ENCODE assay signal across 20 cellular contexts in genomic region chr6:17460862-17461261, GRCh38.
DNase-seq lines count a peak whose midpoint lies in the region; ATAC-seq, FAIRE-seq and TF ChIP-seq lines count a peak whose summit lies in the region.
"Had no signal": no experiment of that assay in that cellular context is flagged by ENCODE, and none has a peak within 500 bp of the region (broad histone marks: within the 10 kb centered on the region; RNA-seq: fewer than 3 reads in every experiment).

No MANE protein-coding gene starts in this region.

- in situ Hi-C loops in HepG2 (cut with HindIII; ENCODE audit: extremely low pct_ligation_motif_present, low pct_unique_long_range_greater_than_20kb) = no loop called here

- H3K9me3 Mint-ChIP-seq in neural crest cell (no peaks in the 10 kb centered on the region), MCF 10A (ENCODE audit: unreplicated experiment) (no peaks in the 10 kb centered on the region)
- H3K9me3 Mint-ChIP-seq: CD4-positive, alpha-beta T cell; CD8-positive, alpha-beta T cell had no signal

- no peak for TF ChIP-seq EP300 in HepG2 (IDR thresholded peaks at IDR 0.05; ENCODE audit: low read depth in 2 of 2, low read length in 2 of 2)
- TF ChIP-seq EP300 in HepG2 (CRISPR knock-in tag; IDR thresholded peaks at IDR 0.05; ENCODE audit: borderline replicate concordance) = no peak

- no peak for ATAC-seq in HepG2
- ATAC-seq in right lobe of liver = no peak
- ATAC-seq: A549; CD8-positive, alpha-beta T cell had no signal

- FAIRE-seq in HepG2 (lab: Jason Lieb, UNC) = no peak
- FAIRE-seq: A549, D721Med, GM12891, GM19239 had no signal

- no peak overlapping the region for H3K4me3 Mint-ChIP-seq in neural crest cell
- no peak overlapping the region for H3K4me3 Mint-ChIP-seq in MCF 10A (ENCODE audit: unreplicated experiment)
- H3K4me3 Mint-ChIP-seq: B cell; CD4-positive, alpha-beta T cell; CD8-positive, alpha-beta T cell had no signal

- peaks cover 19% of the 10 kb centered on the region for H3K36me3 Mint-ChIP-seq in neural crest cell (ENCODE audit: low read depth)
- peaks cover 9% of the 10 kb centered on the region for H3K36me3 Mint-ChIP-seq in MCF 10A (ENCODE audit: insufficient read depth, unreplicated experiment)
- H3K36me3 Mint-ChIP-seq: CD8-positive, alpha-beta T cell had no signal

- no peak overlapping the region for H3K9ac ChIP-seq in HepG2 (ENCODE audit: insufficient read depth, low read depth, low read length)
- H3K9ac ChIP-seq: BLaER1 treated with 17β-estradiol and CSF1 and Interleukin-3, amounts not matched to agents 10 nM and 100 nM had no signal

- H3K36me3 ChIP-seq in HepG2 (replicated peaks in 1 of 2; ENCODE audit: control insufficient read depth in 1 of 2, insufficient read depth in 2 of 2, low read length in 2 of 2) (peaks cover 0 to 3% of the 10 kb centered on the region in 2 experiments; a peak in 1 of 5 replicates), right lobe of liver (no peaks in the 10 kb centered on the region)

- H3K4me2 ChIP-seq in HepG2 (ENCODE audit: low read depth, low read length) = no peak overlapping the region
- H3K4me2 ChIP-seq: A549; BLaER1 treated with 17β-estradiol and CSF1 and Interleukin-3, amounts not matched to agents 10 nM and 100 nM had no signal

- H4K20me1 ChIP-seq in HepG2 (ENCODE audit: insufficient read depth, low read length) = no peaks in the 10 kb centered on the region
- H4K20me1 ChIP-seq: BLaER1 treated with 17β-estradiol and CSF1 and Interleukin-3, amounts not matched to agents 10 nM and 100 nM had no signal

- 91% methylated on average over 5 of the region's 5 CpGs for WGBS in HepG2 (ENCODE audit: low lambda C conversion rate)
- 83% methylated on average over 4 of the region's 5 CpGs for WGBS in right lobe of liver (ENCODE audit: insufficient coverage, low coverage, low lambda C conversion rate, missing lambda C conversion rate)

- H3K27me3 Mint-ChIP-seq in neural crest cell (ENCODE audit: low read depth) = no peaks in the 10 kb centered on the region
- H3K27me3 Mint-ChIP-seq in MCF 10A (ENCODE audit: insufficient read depth, unreplicated experiment) = no peaks in the 10 kb centered on the region

- POLR2A ChIA-PET in HepG2 (lab: Yijun Ruan, JAX) = no interaction called here
- POLR2A ChIA-PET in MCF 10A (lab: Yijun Ruan, JAX) = no interaction called here

- H3K4me3 ChIP-seq in HepG2 (replicated peaks in 1 of 3; ENCODE audit: insufficient read depth in 1 of 3, low read depth in 2 of 3, low read length in 3 of 3) (no peak overlapping the region), right lobe of liver (no peak overlapping the region)
- H3K4me3 ChIP-seq: A549; BLaER1 treated with 17β-estradiol and CSF1 and Interleukin-3, amounts not matched to agents 10 nM and 100 nM had no signal

- H3K4me1 Mint-ChIP-seq in neural crest cell (peaks cover 16% of the 10 kb centered on the region), MCF 10A (ENCODE audit: insufficient read depth, unreplicated experiment) (no peaks in the 10 kb centered on the region)
- H3K4me1 Mint-ChIP-seq: B cell had no signal

- BruUV-seq in HepG2 (replicated peaks; lab: Mats Ljungman, UMichigan) (no TSS peak), MCF 10A (replicated peaks; lab: Mats Ljungman, UMichigan) (no TSS peak)

- H3K9me3 ChIP-seq in HepG2 (ENCODE audit: low read length) (no peaks in the 10 kb centered on the region), right lobe of liver (no peaks in the 10 kb centered on the region)
- H3K9me3 ChIP-seq: Caco-2 had no signal

- no peaks in the 10 kb centered on the region for H3K27me3 ChIP-seq in HepG2 (ENCODE audit: control insufficient read depth in 1 of 2, insufficient read depth in 2 of 2, low read length in 2 of 2)
- H3K27me3 ChIP-seq in right lobe of liver = no peaks in the 10 kb centered on the region
- H3K27me3 ChIP-seq: BLaER1 treated with 17β-estradiol and CSF1 and Interleukin-3, amounts not matched to agents 10 nM and 100 nM had no signal

- TF ChIP-seq CTCF in HepG2 (CRISPR knock-in tag; IDR thresholded peaks at IDR 0.05) (no peak), right lobe of liver (IDR thresholded peaks at IDR 0.05) (no peak), neural crest cell (conservative IDR thresholded peaks at IDR 0.05) (no peak), MCF 10A (IDR thresholded peaks at IDR 0.05; ENCODE audit: unreplicated experiment) (no peak)

- TF ChIP-seq POLR2A in HepG2 (IDR thresholded peaks at IDR 0.05; ENCODE audit: insufficient read depth in 1 of 2, low read depth in 2 of 2, low read length in 2 of 2) (no peak), right lobe of liver (IDR thresholded peaks at IDR 0.05) (no peak)

- intact Hi-C loops in HepG2 (cut with micrococcal nuclease; ENCODE audit: unreplicated experiment) = no loop called here
- intact Hi-C loops in right lobe of liver (cut with DNase I) = no loop called here
- intact Hi-C loops in posterior cingulate gyrus (cut with DNase I) = no loop called here
- intact Hi-C loops in MCF 10A (cut with micrococcal nuclease) = no loop called here

- CTCF ChIA-PET in HepG2 (lab: Yijun Ruan, JAX; ENCODE audit: low intra/inter-chr PET ratio, low total read pairs) = no interaction called here
- CTCF ChIA-PET in MCF 10A (lab: Yijun Ruan, JAX) = no interaction called here

- peak overlapping the region; percentile 76 for H3K27ac Mint-ChIP-seq in neural crest cell (ENCODE audit: unreplicated experiment)
- H3K27ac Mint-ChIP-seq in MCF 10A (ENCODE audit: low read depth, unreplicated experiment) = no peak overlapping the region
- H3K27ac Mint-ChIP-seq: B cell; CD4-positive, alpha-beta T cell; CD8-positive, alpha-beta T cell had no signal

- DNase-seq in HepG2 (ENCODE audit: low spot score) (no peak), right lobe of liver (no peak), neural crest cell (ENCODE audit: low read depth, low spot score) (no peak), posterior cingulate gyrus (no peak), MCF 10A (ENCODE audit: unreplicated experiment) (no peak)
- DNase-seq: AML-193; Caco-2; Calu3; CD4-positive, alpha-beta T cell; CD8-positive, alpha-beta T cell; DMS79 treated with DMSO at 0.1 percent for 48 hours; GF-D8 had no signal

- TF ChIP-seq RAD21 in HepG2 (CRISPR knock-in tag; IDR thresholded peaks at IDR 0.05) = no peak

- H3K4me1 ChIP-seq in HepG2 (ENCODE audit: insufficient read depth, low read length) = no peaks in the 10 kb centered on the region
- no peaks in the 10 kb centered on the region for H3K4me1 ChIP-seq in right lobe of liver
- H3K4me1 ChIP-seq: A549, Caco-2 had no signal

- no peaks in the 10 kb centered on the region for H3K79me2 ChIP-seq in HepG2 (ENCODE audit: insufficient read depth, low read length)

- H3K27ac ChIP-seq in HepG2 (ENCODE audit: extremely low read length, insufficient read depth, low read length) (no peak overlapping the region), right lobe of liver (no peak overlapping the region)
- H3K27ac ChIP-seq: 22Rv1; A549; BLaER1 treated with 17β-estradiol and CSF1 and Interleukin-3, amounts not matched to agents 10 nM and 100 nM; C4-2B had no signal

- no peak overlapping the region for H2AFZ ChIP-seq in HepG2 (ENCODE audit: low read length)

TF ChIP-seq in HepG2, 621 proteins besides CTCF, POLR2A, EP300 and RAD21 (continues in another document):
- TF ChIP-seq RBM39 (IDR thresholded peaks at IDR 0.05; ENCODE audit: low read depth, low read length, poor library complexity, severe bottlenecking) (no peak), ZNF703 (CRISPR knock-in tag; IDR thresholded peaks at IDR 0.05; ENCODE audit: borderline replicate concordance) (no peak), TEAD2 (CRISPR knock-in tag; IDR thresholded peaks at IDR 0.05) (no peak), ZMYM3 (CRISPR knock-in tag; IDR thresholded peaks at IDR 0.05) (peak; percentile 45; the same call in 1 of the 2 replicates), ZNF570 (CRISPR knock-in tag; IDR thresholded peaks at IDR 0.05; ENCODE audit: borderline replicate concordance) (no peak), FIP1L1 (IDR thresholded peaks at IDR 0.05; ENCODE audit: borderline replicate concordance, insufficient read depth, low read depth, low read length) (no peak), ZNF770 (CRISPR knock-in tag; IDR thresholded peaks at IDR 0.05) (peak; percentile 91), KMT2B (CRISPR knock-in tag; IDR thresholded peaks at IDR 0.05) (no peak)
